In the genomic region with DNA sequence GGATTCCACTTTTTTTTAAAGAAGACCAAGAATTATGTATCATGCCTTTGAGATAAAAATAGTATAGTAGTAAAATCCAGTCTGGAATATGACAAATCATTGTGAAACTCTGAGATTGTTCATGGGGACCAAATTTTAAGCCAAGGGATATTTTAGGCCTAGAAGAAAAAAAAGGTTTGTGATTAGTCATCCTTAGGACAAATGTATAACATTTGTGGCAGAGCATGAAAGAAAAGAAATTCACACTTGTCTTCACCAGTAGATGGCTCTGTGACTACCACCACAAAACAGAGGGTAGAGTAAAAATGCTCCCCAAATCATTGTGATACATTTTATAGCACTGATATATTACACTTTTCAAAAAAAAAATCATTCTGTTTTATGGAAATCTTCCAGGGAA, we compare ENCODE assay signal across 10 cellular contexts.
DNase-seq lines count a peak whose midpoint lies in the region; ATAC-seq, FAIRE-seq and TF ChIP-seq lines count a peak whose summit lies in the region.
"Had no signal": no experiment of that assay in that cellular context is flagged by ENCODE, and none has a peak within 500 bp of the region (broad histone marks: within the 10 kb centered on the region; RNA-seq: fewer than 3 reads in every experiment).

No MANE protein-coding gene starts in this region.

- BruUV-seq in HepG2 (replicated peaks; lab: Mats Ljungman, UMichigan) = no TSS peak

- H3K9me3 ChIP-seq in HepG2 (ENCODE audit: low read length) (no peaks in the 10 kb centered on the region), kidney (ENCODE audit: control insufficient read depth in 1 of 2, low read length in 2 of 2) (no peaks in the 10 kb centered on the region)

- no peaks in the 10 kb centered on the region for H3K79me2 ChIP-seq in HepG2 (ENCODE audit: insufficient read depth, low read length)

- H3K4me3 ChIP-seq in HepG2 (replicated peaks in 1 of 3; ENCODE audit: insufficient read depth in 1 of 3, low read depth in 2 of 3, low read length in 3 of 3) (no peak overlapping the region), kidney (ENCODE audit: low read length in 2 of 2) (no peak overlapping the region)

- DNase-seq in DMS153 treated with DMSO at 0.1 percent for 48 hours (lab: John Stamatoyannopoulos, UW; ENCODE audit: unreplicated experiment) = peak; percentile 80
- DNase-seq in HS-27A (ENCODE audit: low read depth) = peak; percentile 82
- no peak for DNase-seq in HepG2 (ENCODE audit: low spot score)
- no peak for DNase-seq in SHP77 (lab: John Stamatoyannopoulos, UW)
- DNase-seq in kidney = no peak
- DNase-seq in NCI-H1048 (lab: John Stamatoyannopoulos, UW) = no peak
- DNase-seq: stimulated activated CD8-positive, alpha-beta memory T cell treated with anti-CD3 and anti-CD28 coated beads, Interleukin-4, amount 100 ng/mL, for 48 hours had no signal

- no peaks in the 10 kb centered on the region for H3K36me3 ChIP-seq in HepG2 (replicated peaks in 1 of 2; ENCODE audit: control insufficient read depth in 1 of 2, insufficient read depth in 2 of 2, low read length in 2 of 2)
- no peaks in the 10 kb centered on the region for H3K36me3 ChIP-seq in kidney (ENCODE audit: control insufficient read depth in 1 of 2, insufficient read depth in 2 of 2, low read length in 2 of 2)

- TF ChIP-seq CTCF in VCaP (conservative IDR thresholded peaks at IDR 0.05) (peak; percentile 68), HepG2 (CRISPR knock-in tag; IDR thresholded peaks at IDR 0.05) (peak; percentile 27), kidney (IDR thresholded peaks at IDR 0.05; ENCODE audit: borderline replicate concordance, extremely low read depth, insufficient read depth) (no peak)

- no peaks in the 10 kb centered on the region for H3K27me3 ChIP-seq in HepG2 (ENCODE audit: control insufficient read depth in 1 of 2, insufficient read depth in 2 of 2, low read length in 2 of 2)

- in situ Hi-C loops in HepG2 (cut with HindIII; ENCODE audit: extremely low pct_ligation_motif_present, low pct_unique_long_range_greater_than_20kb) = no loop called here

- TF ChIP-seq POLR2A in HepG2 (IDR thresholded peaks at IDR 0.05; ENCODE audit: insufficient read depth in 1 of 2, low read depth in 2 of 2, low read length in 2 of 2) = no peak

- no peak overlapping the region for H2AFZ ChIP-seq in HepG2 (ENCODE audit: low read length)

- TF ChIP-seq EP300 in HepG2 (IDR thresholded peaks at IDR 0.05; ENCODE audit: low read depth in 2 of 2, low read length in 2 of 2) (no peak), HepG2 (CRISPR knock-in tag; IDR thresholded peaks at IDR 0.05; ENCODE audit: borderline replicate concordance) (no peak)

- H3K27ac ChIP-seq in VCaP (no peak overlapping the region), HepG2 (ENCODE audit: extremely low read length, insufficient read depth, low read length) (no peak overlapping the region), kidney (ENCODE audit: low read depth in 2 of 2, low read length in 2 of 2) (no peak overlapping the region)

- TF ChIP-seq RAD21 in HepG2 (CRISPR knock-in tag; IDR thresholded peaks at IDR 0.05) = no peak

- H4K20me1 ChIP-seq in HepG2 (ENCODE audit: insufficient read depth, low read length) = no peaks in the 10 kb centered on the region

- intact Hi-C loops in HepG2 (cut with micrococcal nuclease; ENCODE audit: unreplicated experiment) (no loop called here), kidney (cut with DNase I) (no loop called here)

- ATAC-seq in HepG2 (no peak), HG02870 (IDR thresholded peaks at IDR 0.05; ENCODE audit: unreplicated experiment) (no peak)
- ATAC-seq: activated naive CD4-positive, alpha-beta T cell treated with anti-CD3 and anti-CD28 coated beads, Interleukin-2, amount 50 U/mL, for 72 hours had no signal

- peak; percentile 8 for FAIRE-seq in HepG2 (lab: Jason Lieb, UNC)
- FAIRE-seq in kidney (lab: Jason Lieb, UNC) = no peak

- no peak overlapping the region for H3K4me2 ChIP-seq in HepG2 (ENCODE audit: low read depth, low read length)

- POLR2A ChIA-PET in HepG2 (lab: Yijun Ruan, JAX) = no interaction called here

- no peaks in the 10 kb centered on the region for H3K4me1 ChIP-seq in HepG2 (ENCODE audit: insufficient read depth, low read length)
- H3K4me1 ChIP-seq in kidney (ENCODE audit: control insufficient read depth in 1 of 2, insufficient read depth in 1 of 2, low read depth in 1 of 2, low read length in 2 of 2) = no peaks in the 10 kb centered on the region

- H3K9ac ChIP-seq in HepG2 (ENCODE audit: insufficient read depth, low read depth, low read length) (no peak overlapping the region), kidney (ENCODE audit: low read length in 2 of 2) (no peak overlapping the region)

- CTCF ChIA-PET in HepG2 (lab: Yijun Ruan, JAX; ENCODE audit: low intra/inter-chr PET ratio, low total read pairs) = interaction anchor here (1.1 kb wide), 1 partner anchor 428 kb away, joined by 3 read pairs; no protein-coding TSS in a partner anchor

TF ChIP-seq in HepG2, 621 proteins besides CTCF, POLR2A, EP300 and RAD21:
- TF ChIP-seq ZNF773 (CRISPR knock-in tag; IDR thresholded peaks at IDR 0.05; ENCODE audit: borderline replicate concordance) (no peak), STAG1 (CRISPR knock-in tag; IDR thresholded peaks at IDR 0.05) (peak; percentile 16; the same call in 1 of the 2 replicates)

Comparison
In these comparisons a context has a peak if more than half of its experiments do, and no peak if none do; other contexts are left out.
1. DNase-seq: peak in DMS153 treated with DMSO at 0.1 percent for 48 hours (single experiment) and HS-27A (single experiment); none in HepG2 (single experiment), SHP77 (0 of 2), kidney (single experiment) and NCI-H1048 (single experiment).